In genomic region chr3:152196782-152197181, GRCh38 we compare ENCODE assay signal across 2 cellular contexts.
TF ChIP-seq lines count a peak whose summit lies in the region.

No MANE protein-coding gene starts in this region.

TF ChIP-seq in SK-N-SH, 30 proteins besides CTCF, POLR2A, EP300 and RAD21 (continued from another document):
- TF ChIP-seq, protein P1, sequence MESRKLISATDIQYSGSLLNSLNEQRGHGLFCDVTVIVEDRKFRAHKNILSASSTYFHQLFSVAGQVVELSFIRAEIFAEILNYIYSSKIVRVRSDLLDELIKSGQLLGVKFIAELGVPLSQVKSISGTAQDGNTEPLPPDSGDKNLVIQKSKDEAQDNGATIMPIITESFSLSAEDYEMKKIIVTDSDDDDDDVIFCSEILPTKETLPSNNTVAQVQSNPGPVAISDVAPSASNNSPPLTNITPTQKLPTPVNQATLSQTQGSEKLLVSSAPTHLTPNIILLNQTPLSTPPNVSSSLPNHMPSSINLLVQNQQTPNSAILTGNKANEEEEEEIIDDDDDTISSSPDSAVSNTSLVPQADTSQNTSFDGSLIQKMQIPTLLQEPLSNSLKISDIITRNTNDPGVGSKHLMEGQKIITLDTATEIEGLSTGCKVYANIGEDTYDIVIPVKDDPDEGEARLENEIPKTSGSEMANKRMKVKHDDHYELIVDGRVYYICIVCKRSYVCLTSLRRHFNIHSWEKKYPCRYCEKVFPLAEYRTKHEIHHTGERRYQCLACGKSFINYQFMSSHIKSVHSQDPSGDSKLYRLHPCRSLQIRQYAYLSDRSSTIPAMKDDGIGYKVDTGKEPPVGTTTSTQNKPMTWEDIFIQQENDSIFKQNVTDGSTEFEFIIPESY (IDR thresholded peaks at IDR 0.05; ENCODE audit: borderline replicate concordance, low read depth): no peak
- TF ChIP-seq, protein P2, sequence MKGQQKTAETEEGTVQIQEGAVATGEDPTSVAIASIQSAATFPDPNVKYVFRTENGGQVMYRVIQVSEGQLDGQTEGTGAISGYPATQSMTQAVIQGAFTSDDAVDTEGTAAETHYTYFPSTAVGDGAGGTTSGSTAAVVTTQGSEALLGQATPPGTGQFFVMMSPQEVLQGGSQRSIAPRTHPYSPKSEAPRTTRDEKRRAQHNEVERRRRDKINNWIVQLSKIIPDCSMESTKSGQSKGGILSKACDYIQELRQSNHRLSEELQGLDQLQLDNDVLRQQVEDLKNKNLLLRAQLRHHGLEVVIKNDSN (IDR thresholded peaks at IDR 0.05; ENCODE audit: borderline replicate concordance, low read depth): no peak
- no peak for TF ChIP-seq ELF1 (IDR thresholded peaks at IDR 0.05)
- no peak for TF ChIP-seq SIN3A (IDR thresholded peaks at IDR 0.05; ENCODE audit: borderline replicate concordance, low read depth, low read length)
TF ChIP-seq in SK-N-SH: peak in this region for 0.

TF ChIP-seq in SK-N-SH treated with all-trans-retinoic acid at 6 μM for 48 hours, 23 proteins besides CTCF, POLR2A, EP300 and RAD21 (continued from another document):
- TF ChIP-seq ZNF8 (CRISPR knock-in tag; IDR thresholded peaks at IDR 0.05) (no peak), RARB (CRISPR knock-in tag; IDR thresholded peaks at IDR 0.05) (no peak), ARNTL (CRISPR knock-in tag; IDR thresholded peaks at IDR 0.05; ENCODE audit: borderline replicate concordance, low read depth) (no peak), ZNF565 (CRISPR knock-in tag; conservative IDR thresholded peaks at IDR 0.05; ENCODE audit: low read depth) (no peak), ZC3H10 (CRISPR knock-in tag; IDR thresholded peaks at IDR 0.05) (no peak), SNAI2 (CRISPR knock-in tag; IDR thresholded peaks at IDR 0.05) (no peak), OSR1 (CRISPR knock-in tag; IDR thresholded peaks at IDR 0.05) (no peak), TCF4 (CRISPR knock-in tag; IDR thresholded peaks at IDR 0.05; ENCODE audit: borderline replicate concordance) (no peak), ZFP30 (CRISPR knock-in tag; IDR thresholded peaks at IDR 0.05) (no peak)
- TF ChIP-seq, protein P3, sequence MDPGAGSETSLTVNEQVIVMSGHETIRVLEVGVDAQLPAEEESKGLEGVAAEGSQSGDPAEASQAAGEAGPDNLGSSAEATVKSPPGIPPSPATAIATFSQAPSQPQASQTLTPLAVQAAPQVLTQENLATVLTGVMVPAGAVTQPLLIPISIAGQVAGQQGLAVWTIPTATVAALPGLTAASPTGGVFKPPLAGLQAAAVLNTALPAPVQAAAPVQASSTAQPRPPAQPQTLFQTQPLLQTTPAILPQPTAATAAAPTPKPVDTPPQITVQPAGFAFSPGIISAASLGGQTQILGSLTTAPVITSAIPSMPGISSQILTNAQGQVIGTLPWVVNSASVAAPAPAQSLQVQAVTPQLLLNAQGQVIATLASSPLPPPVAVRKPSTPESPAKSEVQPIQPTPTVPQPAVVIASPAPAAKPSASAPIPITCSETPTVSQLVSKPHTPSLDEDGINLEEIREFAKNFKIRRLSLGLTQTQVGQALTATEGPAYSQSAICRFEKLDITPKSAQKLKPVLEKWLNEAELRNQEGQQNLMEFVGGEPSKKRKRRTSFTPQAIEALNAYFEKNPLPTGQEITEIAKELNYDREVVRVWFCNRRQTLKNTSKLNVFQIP (CRISPR knock-in tag; IDR thresholded peaks at IDR 0.05; ENCODE audit: borderline replicate concordance, low read depth): no peak
- TF ChIP-seq, protein P4, sequence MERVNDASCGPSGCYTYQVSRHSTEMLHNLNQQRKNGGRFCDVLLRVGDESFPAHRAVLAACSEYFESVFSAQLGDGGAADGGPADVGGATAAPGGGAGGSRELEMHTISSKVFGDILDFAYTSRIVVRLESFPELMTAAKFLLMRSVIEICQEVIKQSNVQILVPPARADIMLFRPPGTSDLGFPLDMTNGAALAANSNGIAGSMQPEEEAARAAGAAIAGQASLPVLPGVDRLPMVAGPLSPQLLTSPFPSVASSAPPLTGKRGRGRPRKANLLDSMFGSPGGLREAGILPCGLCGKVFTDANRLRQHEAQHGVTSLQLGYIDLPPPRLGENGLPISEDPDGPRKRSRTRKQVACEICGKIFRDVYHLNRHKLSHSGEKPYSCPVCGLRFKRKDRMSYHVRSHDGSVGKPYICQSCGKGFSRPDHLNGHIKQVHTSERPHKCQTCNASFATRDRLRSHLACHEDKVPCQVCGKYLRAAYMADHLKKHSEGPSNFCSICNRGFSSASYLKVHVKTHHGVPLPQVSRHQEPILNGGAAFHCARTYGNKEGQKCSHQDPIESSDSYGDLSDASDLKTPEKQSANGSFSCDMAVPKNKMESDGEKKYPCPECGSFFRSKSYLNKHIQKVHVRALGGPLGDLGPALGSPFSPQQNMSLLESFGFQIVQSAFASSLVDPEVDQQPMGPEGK (CRISPR knock-in tag; IDR thresholded peaks at IDR 0.05; ENCODE audit: borderline replicate concordance): no peak
